ENCODE assay signal across 7 cellular contexts in the genomic region with DNA sequence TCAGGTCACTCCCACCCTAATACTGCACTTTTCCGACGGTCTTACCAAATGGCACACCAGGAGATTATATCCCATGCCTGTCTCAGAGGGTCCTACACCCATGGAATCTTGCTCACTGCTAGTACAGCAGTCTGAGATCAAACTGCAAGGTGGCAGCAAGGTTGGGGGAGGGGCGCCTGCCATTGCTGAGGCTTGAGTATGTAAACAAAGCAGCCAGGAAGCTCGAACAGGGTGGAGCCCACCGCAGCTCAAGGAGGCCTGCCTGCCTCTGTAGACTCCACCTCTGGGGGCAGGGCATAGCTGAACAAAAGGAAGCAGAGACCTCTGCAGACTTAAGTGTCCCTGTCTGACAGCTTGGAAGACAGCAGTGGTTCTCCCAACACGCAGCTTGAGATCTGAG. TPM values are rescaled to one million over a fixed set of nuclear protein-coding genes. Genes with fewer than 3 reads are reported as not detected.
DNase-seq lines count a peak whose midpoint lies in the region; ATAC-seq, FAIRE-seq and TF ChIP-seq lines count a peak whose summit lies in the region.
"Not testable (repeated sequence)": the region's sequence is repeated elsewhere in the genome, so short reads cannot be mapped to it uniquely, and the experiment has no call there.

No MANE protein-coding gene starts in this region.

- not testable (repeated sequence) for H3K9me1 ChIP-seq in K562 (ENCODE audit: control insufficient read depth, insufficient read depth, low read length)

- TF ChIP-seq POLR2A in K562 (conservative IDR thresholded peaks at IDR 0.05) = not testable (repeated sequence)

- not testable (repeated sequence) for BruUV-seq in K562 (replicated peaks; lab: Mats Ljungman, UMichigan)

- not testable (repeated sequence) for H3K9me3 ChIP-seq in CD4-positive, alpha-beta memory T cell (ENCODE audit: control insufficient read depth in 1 of 2, low read length in 2 of 2); K562 (replicated peaks; ENCODE audit: control insufficient read depth, insufficient read depth, low read depth, low read length)

- H2AFZ ChIP-seq in K562 (ENCODE audit: low read depth, low read length) = not testable (repeated sequence)

- 32% methylated on average over 6 of the region's 6 CpGs for WGBS in K562 (ENCODE audit: insufficient coverage, low coverage, missing lambda C conversion rate)

- not testable (repeated sequence) for H3K27me3 Mint-ChIP-seq in CD4-positive, alpha-beta memory T cell; activated CD8-positive, alpha-beta T cell treated with anti-CD3 and anti-CD28 coated beads, Interleukin-2, amount 10 ng/mL, durations not matched to agents 7 days and 5 days (ENCODE audit: low read depth); activated T-helper 2 cell treated with anti-CD3 and anti-CD28 coated beads, Interferon-gamma antibody, Interleukin-2, Interleukin-4, amounts not matched to agents 10 μg/mL and 5 μg/mL and 100 μg/mL, durations not matched to agents 14 hours and 24 hours and 36 hours (ENCODE audit: low read depth)
- H3K27me3 Mint-ChIP-seq in activated CD4-positive, alpha-beta T cell treated with anti-CD3 and anti-CD28 coated beads, Interleukin-2, amount 10 ng/mL, durations not matched to agents 7 days and 5 days = peaks cover 11% of the 10 kb centered on the region

- not testable (repeated sequence) for TF ChIP-seq CTCF in K562 (IDR thresholded peaks at IDR 0.05 in 2 of 3, conservative IDR thresholded peaks at IDR 0.05 in 1 of 3; ENCODE audit: insufficient read depth in 2 of 3, low read depth in 1 of 3, low read length in 3 of 3)

- peak; percentile 26 to 58 (median 43) for DNase-seq in CD4-positive, alpha-beta memory T cell
- DNase-seq in KBM-7 (peak; percentile 17), T-helper 1 cell (peak in 3 of 5 donors; percentile 5 to 13 (median 9))
- peak; percentile 56 for DNase-seq in activated CD4-positive, alpha-beta T cell treated with anti-CD3 and anti-CD28 coated beads, Interleukin-2, amount 10 ng/mL, durations not matched to agents 7 days and 5 days
- DNase-seq in activated CD8-positive, alpha-beta T cell treated with anti-CD3 and anti-CD28 coated beads, Interleukin-2, amount 10 ng/mL, durations not matched to agents 7 days and 5 days = peak; percentile 41
- DNase-seq in activated T-helper 2 cell treated with anti-CD3 and anti-CD28 coated beads, Interferon-gamma antibody, Interleukin-2, Interleukin-4, amounts not matched to agents 10 μg/mL and 5 μg/mL and 100 μg/mL, durations not matched to agents 14 hours and 24 hours and 36 hours (ENCODE audit: low spot score) = peak; percentile 39
- DNase-seq in K562 (ENCODE audit: extremely low read depth in 1 of 4, low spot score in 3 of 4) = not testable (repeated sequence)

- not testable (repeated sequence) for H3K4me2 ChIP-seq in K562 (ENCODE audit: insufficient read depth, low read length)

- intact Hi-C loops in CD4-positive, alpha-beta memory T cell (cut with micrococcal nuclease) = loop anchor here (1.0 kb wide), 1 partner anchor 39 kb away; no protein-coding TSS in a partner anchor
- intact Hi-C loops in activated T-helper 2 cell treated with anti-CD3 and anti-CD28 coated beads, Interferon-gamma antibody, Interleukin-2, Interleukin-4, amounts not matched to agents 10 μg/mL and 5 μg/mL and 100 μg/mL, durations not matched to agents 14 hours and 24 hours and 36 hours (cut with micrococcal nuclease); K562 (cut with micrococcal nuclease): not testable (repeated sequence)

- not testable (repeated sequence) for H3K4me3 ChIP-seq in CD4-positive, alpha-beta memory T cell (ENCODE audit: low read length in 2 of 2); K562

- not testable (repeated sequence) for H3K27ac Mint-ChIP-seq in CD4-positive, alpha-beta memory T cell; activated CD8-positive, alpha-beta T cell treated with anti-CD3 and anti-CD28 coated beads, Interleukin-2, amount 10 ng/mL, durations not matched to agents 7 days and 5 days; activated T-helper 2 cell treated with anti-CD3 and anti-CD28 coated beads, Interferon-gamma antibody, Interleukin-2, Interleukin-4, amounts not matched to agents 10 μg/mL and 5 μg/mL and 100 μg/mL, durations not matched to agents 14 hours and 24 hours and 36 hours
- peak overlapping the region; percentile 57 for H3K27ac Mint-ChIP-seq in activated CD4-positive, alpha-beta T cell treated with anti-CD3 and anti-CD28 coated beads, Interleukin-2, amount 10 ng/mL, durations not matched to agents 7 days and 5 days

- FAIRE-seq in K562 (lab: Jason Lieb, UNC) = not testable (repeated sequence)

- H3K4me1 ChIP-seq in CD4-positive, alpha-beta memory T cell (ENCODE audit: insufficient read depth, low read length) = peaks cover 11% of the 10 kb centered on the region
- H3K4me1 ChIP-seq in K562 (replicated peaks in 1 of 2; ENCODE audit: control insufficient read depth in 2 of 2, insufficient read depth in 2 of 2, low read length in 2 of 2) = not testable (repeated sequence)

- peaks cover 0 to 45% (median 31%) of the 10 kb centered on the region in 8 donors for H3K9me3 Mint-ChIP-seq in CD4-positive, alpha-beta memory T cell
- H3K9me3 Mint-ChIP-seq in activated CD4-positive, alpha-beta T cell treated with anti-CD3 and anti-CD28 coated beads, Interleukin-2, amount 10 ng/mL, durations not matched to agents 7 days and 5 days = peaks cover 12% of the 10 kb centered on the region
- not testable (repeated sequence) for H3K9me3 Mint-ChIP-seq in activated CD8-positive, alpha-beta T cell treated with anti-CD3 and anti-CD28 coated beads, Interleukin-2, amount 10 ng/mL, durations not matched to agents 7 days and 5 days (ENCODE audit: insufficient read depth); activated T-helper 2 cell treated with anti-CD3 and anti-CD28 coated beads, Interferon-gamma antibody, Interleukin-2, Interleukin-4, amounts not matched to agents 10 μg/mL and 5 μg/mL and 100 μg/mL, durations not matched to agents 14 hours and 24 hours and 36 hours

- H3K4me3 Mint-ChIP-seq in CD4-positive, alpha-beta memory T cell = peak overlapping the region in 5 of 8 donors; percentile 23 to 64 (median 54)
- not testable (repeated sequence) for H3K4me3 Mint-ChIP-seq in activated CD4-positive, alpha-beta T cell treated with anti-CD3 and anti-CD28 coated beads, Interleukin-2, amount 10 ng/mL, durations not matched to agents 7 days and 5 days; activated CD8-positive, alpha-beta T cell treated with anti-CD3 and anti-CD28 coated beads, Interleukin-2, amount 10 ng/mL, durations not matched to agents 7 days and 5 days; activated T-helper 2 cell treated with anti-CD3 and anti-CD28 coated beads, Interferon-gamma antibody, Interleukin-2, Interleukin-4, amounts not matched to agents 10 μg/mL and 5 μg/mL and 100 μg/mL, durations not matched to agents 14 hours and 24 hours and 36 hours (ENCODE audit: low read depth)

- TF ChIP-seq EP300 in K562 (IDR thresholded peaks at IDR 0.05; ENCODE audit: low read length) = not testable (repeated sequence)

- in situ Hi-C loops in KBM-7 (cut with MboI; ENCODE audit: low pct_unique_long_range_greater_than_20kb, low sequenced_read_pairs); K562 (cut with MboI): not testable (repeated sequence)

- H3K9ac ChIP-seq in K562 (ENCODE audit: insufficient read depth in 1 of 2, low read depth in 2 of 2, low read length in 2 of 2) = not testable (repeated sequence)

- peaks cover 5 to 12% (median 8%) of the 10 kb centered on the region in 4 donors for H3K4me1 Mint-ChIP-seq in CD4-positive, alpha-beta memory T cell
- H3K4me1 Mint-ChIP-seq in activated CD4-positive, alpha-beta T cell treated with anti-CD3 and anti-CD28 coated beads, Interleukin-2, amount 10 ng/mL, durations not matched to agents 7 days and 5 days; activated CD8-positive, alpha-beta T cell treated with anti-CD3 and anti-CD28 coated beads, Interleukin-2, amount 10 ng/mL, durations not matched to agents 7 days and 5 days (ENCODE audit: low read depth); activated T-helper 2 cell treated with anti-CD3 and anti-CD28 coated beads, Interferon-gamma antibody, Interleukin-2, Interleukin-4, amounts not matched to agents 10 μg/mL and 5 μg/mL and 100 μg/mL, durations not matched to agents 14 hours and 24 hours and 36 hours (ENCODE audit: low read depth): not testable (repeated sequence)

- H3K36me3 ChIP-seq in CD4-positive, alpha-beta memory T cell (ENCODE audit: insufficient read depth, low read length); K562 (ENCODE audit: control insufficient read depth, insufficient read depth, low read length): not testable (repeated sequence)

- CTCF ChIA-PET in CD4-positive, alpha-beta memory T cell (lab: Charles Lee; ENCODE audit: partially characterized antibody) = interaction anchor here (1.0 to 1.4 kb wide), 2 partner anchors 37 to 57 kb away, joined by 3 read pairs; partner anchors contain the start of gene DNAJC1
- CTCF ChIA-PET in activated CD4-positive, alpha-beta T cell treated with anti-CD3 and anti-CD28 coated beads, Interleukin-2, amount 10 ng/mL, durations not matched to agents 7 days and 5 days (lab: Charles Lee); activated CD8-positive, alpha-beta T cell treated with anti-CD3 and anti-CD28 coated beads, Interleukin-2, amount 10 ng/mL, durations not matched to agents 7 days and 5 days (lab: Charles Lee); K562 (lab: Yijun Ruan, JAX; ENCODE audit: low intra/inter-chr PET ratio): not testable (repeated sequence)

- not testable (repeated sequence) for ATAC-seq in activated CD8-positive, alpha-beta T cell treated with anti-CD3 and anti-CD28 coated beads, Interleukin-2, amount 10 ng/mL, durations not matched to agents 7 days and 5 days; K562

- not testable (repeated sequence) for H3K27ac ChIP-seq in CD4-positive, alpha-beta memory T cell (ENCODE audit: low read depth, low read length); K562 (ENCODE audit: extremely low read depth, low read depth, low read length)

- H3K79me2 ChIP-seq in K562 (ENCODE audit: control insufficient read depth, insufficient read depth, low read length) = not testable (repeated sequence)

- TF ChIP-seq RAD21 in K562 (CRISPR knock-in tag; conservative IDR thresholded peaks at IDR 0.05 in 1 of 2, IDR thresholded peaks at IDR 0.05 in 1 of 2) = not testable (repeated sequence)

- H3K27me3 ChIP-seq in CD4-positive, alpha-beta memory T cell (ENCODE audit: insufficient read depth, low read length); K562 (ENCODE audit: control insufficient read depth in 2 of 2, insufficient read depth in 2 of 2, low read length in 2 of 2): not testable (repeated sequence)

- POLR2A ChIA-PET in CD4-positive, alpha-beta memory T cell (lab: Charles Lee; ENCODE audit: partially characterized antibody); activated CD4-positive, alpha-beta T cell treated with anti-CD3 and anti-CD28 coated beads, Interleukin-2, amount 10 ng/mL, durations not matched to agents 7 days and 5 days (lab: Charles Lee); activated CD8-positive, alpha-beta T cell treated with anti-CD3 and anti-CD28 coated beads, Interleukin-2, amount 10 ng/mL, durations not matched to agents 7 days and 5 days (lab: Charles Lee): not testable (repeated sequence)
- POLR2A ChIA-PET in K562 (lab: Yijun Ruan, JAX) = interaction anchor here (0.6 kb wide), 1 partner anchor 565 kb away, joined by 3 read pairs; no protein-coding TSS in a partner anchor

- not testable (repeated sequence) for H3K36me3 Mint-ChIP-seq in CD4-positive, alpha-beta memory T cell; activated CD4-positive, alpha-beta T cell treated with anti-CD3 and anti-CD28 coated beads, Interleukin-2, amount 10 ng/mL, durations not matched to agents 7 days and 5 days (ENCODE audit: low read depth); activated CD8-positive, alpha-beta T cell treated with anti-CD3 and anti-CD28 coated beads, Interleukin-2, amount 10 ng/mL, durations not matched to agents 7 days and 5 days (ENCODE audit: low read depth); activated T-helper 2 cell treated with anti-CD3 and anti-CD28 coated beads, Interferon-gamma antibody, Interleukin-2, Interleukin-4, amounts not matched to agents 10 μg/mL and 5 μg/mL and 100 μg/mL, durations not matched to agents 14 hours and 24 hours and 36 hours (ENCODE audit: low read depth)

- not testable (repeated sequence) for H4K20me1 ChIP-seq in K562 (replicated peaks; ENCODE audit: control insufficient read depth, insufficient read depth, low read length)

RNA-seq across cellular contexts. Expression of gene DNAJC1, which starts 57.5 kb away (rescaled TPM):
- total RNA-seq in CD4-positive, alpha-beta memory T cell = 10 to 100 TPM; 15.0 to 16.7 TPM
- polyA plus RNA-seq in CD4-positive, alpha-beta memory T cell = 10 to 100 TPM; 13.0 to 22.0 TPM
- 10 to 100 TPM; 24.4 to 28.6 TPM for total RNA-seq in activated CD4-positive, alpha-beta T cell treated with anti-CD3 and anti-CD28 coated beads, Interleukin-2, amount 10 ng/mL, durations not matched to agents 7 days and 5 days
- total RNA-seq in activated CD8-positive, alpha-beta T cell treated with anti-CD3 and anti-CD28 coated beads, Interleukin-2, amount 10 ng/mL, durations not matched to agents 7 days and 5 days = 10 to 100 TPM; 21.4 to 22.4 TPM
- 24.0 and 24.5 TPM in 2 replicates for total RNA-seq in activated T-helper 2 cell treated with anti-CD3 and anti-CD28 coated beads, Interferon-gamma antibody, Interleukin-2, Interleukin-4, amounts not matched to agents 10 μg/mL and 5 μg/mL and 100 μg/mL, durations not matched to agents 14 hours and 24 hours and 36 hours
- 29.4 and 61.1 TPM in 2 replicates for total RNA-seq in K562 (2011; cell fraction: chromatin; rRNA removed; ENCODE audit: low replicate concordance)
- 34.9 and 39.7 TPM in 2 replicates for total RNA-seq in K562 (2011; cell fraction: nucleolus; rRNA removed)
- total RNA-seq in K562 (2011; cell fraction: nucleoplasm; rRNA removed) = 35.4 and 45.9 TPM in 2 replicates
- total RNA-seq in K562 (2014; rRNA removed) (57.7 and 77.6 TPM in 2 replicates), K562 (2014; rRNA removed; fragmentation: Illumina TruSeq; extraction: Trizol) (40.3 and 46.3 TPM in 2 replicates), K562 (2015; rRNA removed; fragmentation: Illumina TruSeq; extraction: Trizol) (43.7 and 47.5 TPM in 2 replicates), K562 (2021) (36.4 and 39.6 TPM in 2 replicates)
- polyA plus RNA-seq in K562 (2011; rRNA removed) (57.6 and 63.4 TPM in 2 replicates), K562 (2014; fragmentation: Illumina TruSeq; extraction: Trizol) (39.7 and 52.9 TPM in 2 replicates), K562 (2014; fragmentation: Nextera tagmentation; extraction: Ambion mirVana) (1 to 10 TPM; 5.4 to 6.5 TPM), K562 (2014; rRNA removed) (45.4 and 60.6 TPM in 2 replicates)
- 21.2 and 30.8 TPM in 2 replicates for polyA plus RNA-seq in K562 (2011; cell fraction: cytosol; rRNA removed)
- polyA plus RNA-seq in K562 (2011; cell fraction: nucleus; rRNA removed) = 23.2 and 30.1 TPM in 2 replicates
- 30.9 and 42.9 TPM in 2 replicates for polyA plus RNA-seq in K562 (2012)
- 44.3 and 45.7 TPM in 2 replicates for polyA minus RNA-seq in K562 (2011; rRNA and poly(A)+ RNA removed)
- polyA minus RNA-seq in K562 (2011; cell fraction: cytosol; rRNA and poly(A)+ RNA removed) = 18.0 and 26.0 TPM in 2 replicates
- polyA minus RNA-seq in K562 (2011; cell fraction: nucleus; rRNA and poly(A)+ RNA removed) = 39.7 and 46.4 TPM in 2 replicates
